ENCODE assay signal across 2 cellular contexts in genomic region chr15:41695750-41696436, GRCh38.
TF ChIP-seq lines count a peak whose summit lies in the region.

No MANE protein-coding gene starts in this region.

TF ChIP-seq in SK-N-SH, 30 proteins besides CTCF, POLR2A, EP300 and RAD21 (continued from another document):
- TF ChIP-seq ZBTB33 (IDR thresholded peaks at IDR 0.05; ENCODE audit: borderline replicate concordance, low read depth) (no peak), SMC3 (IDR thresholded peaks at IDR 0.05; ENCODE audit: low read depth, low read length) (peak; percentile 24; the same call in 1 of the 2 replicates), NFIC (IDR thresholded peaks at IDR 0.05; ENCODE audit: borderline replicate concordance) (no peak), MEF2A (IDR thresholded peaks at IDR 0.05; ENCODE audit: borderline replicate concordance, low read depth) (no peak), RFX5 (IDR thresholded peaks at IDR 0.05; ENCODE audit: low read length) (no peak), EZH2phosphoT487 (IDR thresholded peaks at IDR 0.05; ENCODE audit: borderline replicate concordance, low read depth) (no peak), ELF1 (IDR thresholded peaks at IDR 0.05) (0 out of 2 replicates have a peak, but pooled peaks have one; percentile 26), RXRA (IDR thresholded peaks at IDR 0.05; ENCODE audit: borderline replicate concordance, low read depth) (no peak), GABPA (IDR thresholded peaks at IDR 0.05; ENCODE audit: low read depth) (no peak), TEAD4 (IDR thresholded peaks at IDR 0.05; ENCODE audit: borderline replicate concordance, insufficient read depth) (no peak), TAF1 (IDR thresholded peaks at IDR 0.05; ENCODE audit: borderline replicate concordance, low read depth, low read length) (no peak), YY1 (IDR thresholded peaks at IDR 0.05; ENCODE audit: low read depth) (no peak), USF2 (IDR thresholded peaks at IDR 0.05; ENCODE audit: borderline replicate concordance, low read depth, low read length) (no peak)

TF ChIP-seq in K562, 482 proteins besides CTCF, POLR2A, EP300 and RAD21 (continued from another document):
- peak; percentile 60 for TF ChIP-seq ZBTB40 (IDR thresholded peaks at IDR 0.05)
- no peak for TF ChIP-seq ZBTB40 (CRISPR knock-in tag; IDR thresholded peaks at IDR 0.05)
- peak; percentile 56; the same call in 1 of the 2 replicates for TF ChIP-seq ZNF512 (tag; IDR thresholded peaks at IDR 0.05)
- TF ChIP-seq SPI1 (IDR thresholded peaks at IDR 0.05; ENCODE audit: borderline replicate concordance, low read depth, low read length): 0 out of 2 replicates have a peak, but pooled peaks have one; percentile 30
- peak; percentile 31; the same call in 1 of the 2 replicates for TF ChIP-seq ARID3A (IDR thresholded peaks at IDR 0.05; ENCODE audit: borderline replicate concordance, low read depth, low read length)
